Comparison of ENCODE assay signal across 1 cellular context in genomic region chr17:14329900-14330491, GRCh38.
TF ChIP-seq lines count a peak whose summit lies in the region.

No MANE protein-coding gene starts in this region.

TF ChIP-seq in IMR-90, 13 proteins besides CTCF, POLR2A, EP300 and RAD21:
- TF ChIP-seq CEBPB (IDR thresholded peaks at IDR 0.05; ENCODE audit: low read depth, low read length) (no peak), MAZ (IDR thresholded peaks at IDR 0.05; ENCODE audit: borderline replicate concordance, low read depth, low read length) (no peak), NFE2L2 (IDR thresholded peaks at IDR 0.05; ENCODE audit: low read depth, low read length) (no peak), BHLHE40 (IDR thresholded peaks at IDR 0.05; ENCODE audit: low read depth, low read length) (no peak), MXI1 (IDR thresholded peaks at IDR 0.05; ENCODE audit: borderline replicate concordance, low read depth, low read length) (no peak), FOS (IDR thresholded peaks at IDR 0.05; ENCODE audit: low read depth, low read length) (no peak), CHD1 (IDR thresholded peaks at IDR 0.05; ENCODE audit: low read depth, low read length) (no peak), MAFK (IDR thresholded peaks at IDR 0.05; ENCODE audit: low read depth, low read length) (no peak), SMC3 (IDR thresholded peaks at IDR 0.05; ENCODE audit: low read depth, low read length) (no peak)
- TF ChIP-seq, protein P1, sequence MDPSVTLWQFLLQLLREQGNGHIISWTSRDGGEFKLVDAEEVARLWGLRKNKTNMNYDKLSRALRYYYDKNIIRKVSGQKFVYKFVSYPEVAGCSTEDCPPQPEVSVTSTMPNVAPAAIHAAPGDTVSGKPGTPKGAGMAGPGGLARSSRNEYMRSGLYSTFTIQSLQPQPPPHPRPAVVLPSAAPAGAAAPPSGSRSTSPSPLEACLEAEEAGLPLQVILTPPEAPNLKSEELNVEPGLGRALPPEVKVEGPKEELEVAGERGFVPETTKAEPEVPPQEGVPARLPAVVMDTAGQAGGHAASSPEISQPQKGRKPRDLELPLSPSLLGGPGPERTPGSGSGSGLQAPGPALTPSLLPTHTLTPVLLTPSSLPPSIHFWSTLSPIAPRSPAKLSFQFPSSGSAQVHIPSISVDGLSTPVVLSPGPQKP (IDR thresholded peaks at IDR 0.05; ENCODE audit: borderline replicate concordance, low read depth, low read length), result no peak
- TF ChIP-seq, protein P2, sequence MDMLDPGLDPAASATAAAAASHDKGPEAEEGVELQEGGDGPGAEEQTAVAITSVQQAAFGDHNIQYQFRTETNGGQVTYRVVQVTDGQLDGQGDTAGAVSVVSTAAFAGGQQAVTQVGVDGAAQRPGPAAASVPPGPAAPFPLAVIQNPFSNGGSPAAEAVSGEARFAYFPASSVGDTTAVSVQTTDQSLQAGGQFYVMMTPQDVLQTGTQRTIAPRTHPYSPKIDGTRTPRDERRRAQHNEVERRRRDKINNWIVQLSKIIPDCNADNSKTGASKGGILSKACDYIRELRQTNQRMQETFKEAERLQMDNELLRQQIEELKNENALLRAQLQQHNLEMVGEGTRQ (IDR thresholded peaks at IDR 0.05; ENCODE audit: low read depth, low read length), result no peak
